Comparison of ENCODE assay signal across 18 cellular contexts in the genomic region with DNA sequence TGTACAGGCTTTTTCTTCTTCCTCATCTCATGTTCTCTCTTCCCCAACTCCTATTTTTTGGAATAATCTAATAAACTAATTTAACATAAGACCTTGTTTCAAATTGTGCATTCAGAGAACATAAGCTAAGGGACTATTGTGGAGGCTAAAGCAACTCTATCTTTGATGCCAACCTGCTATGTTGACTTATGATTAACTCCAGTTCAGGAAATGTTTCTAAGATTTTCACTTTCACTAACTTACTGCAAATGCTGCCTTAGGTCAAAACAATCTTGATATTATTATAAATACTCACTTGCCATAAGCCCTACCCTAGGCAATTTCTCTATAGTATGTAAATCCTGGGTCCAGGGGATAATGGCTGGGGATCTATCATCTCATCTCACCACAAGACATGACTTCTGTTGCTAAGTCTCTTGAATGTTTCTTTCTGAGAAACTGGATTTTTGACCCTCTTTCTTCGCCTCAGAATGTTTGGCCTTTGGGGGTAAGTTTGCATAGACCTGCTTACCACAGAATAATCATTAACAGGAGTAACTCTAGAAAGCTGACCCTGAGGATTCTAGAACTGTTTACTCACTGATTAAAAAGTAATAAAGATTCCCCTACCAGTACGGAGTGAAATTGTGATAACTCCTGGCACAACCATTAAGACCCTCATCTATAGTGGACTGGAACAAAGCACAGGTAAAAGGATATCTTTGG.
A peak's percentile ranks its signal among the peaks of the same experiment; 100 is the strongest.
DNase-seq lines count a peak whose midpoint lies in the region; ATAC-seq and TF ChIP-seq lines count a peak whose summit lies in the region.
"Had no signal": no experiment of that assay in that cellular context is flagged by ENCODE, and none has a peak within 500 bp of the region (broad histone marks: within the 10 kb centered on the region; RNA-seq: fewer than 3 reads in every experiment).

No MANE protein-coding gene starts in this region.

- 41 to 61% methylated on average over 2 of the region's 2 CpGs for WGBS in gastroesophageal sphincter (ENCODE audit: low coverage in 1 of 2), 2 donors

- TF ChIP-seq CTCF in gastroesophageal sphincter (IDR thresholded peaks at IDR 0.05), result no peak

- no peak overlapping the region for H3K4me3 Mint-ChIP-seq in activated CD4-positive, alpha-beta memory T cell treated with anti-CD3 and anti-CD28 coated beads, Interleukin-2, amount 10 ng/mL, durations not matched to agents 7 days and 5 days
- H3K4me3 Mint-ChIP-seq: naive thymus-derived CD4-positive, alpha-beta T cell; stimulated activated memory B cell treated with anti-CD40 and anti-IgM and Interleukin-4, amounts not matched to agents 10 μg/mL and 1 μg/mL and 100 μg/mL, for 72 hours had no signal

- H3K27ac ChIP-seq in gastroesophageal sphincter, result no peak overlapping the region

- H3K9me3 ChIP-seq in gastroesophageal sphincter, result no peaks in the 10 kb centered on the region

- no peaks in the 10 kb centered on the region for H3K36me3 ChIP-seq in gastroesophageal sphincter

- no peaks in the 10 kb centered on the region for H3K27me3 Mint-ChIP-seq in activated CD4-positive, alpha-beta memory T cell treated with anti-CD3 and anti-CD28 coated beads, Interleukin-2, amount 10 ng/mL, durations not matched to agents 7 days and 5 days
- H3K27me3 Mint-ChIP-seq: naive thymus-derived CD4-positive, alpha-beta T cell; stimulated activated memory B cell treated with anti-CD40 and anti-IgM and Interleukin-4, amounts not matched to agents 10 μg/mL and 1 μg/mL and 100 μg/mL, for 72 hours had no signal

- no peaks in the 10 kb centered on the region for H3K27me3 ChIP-seq in gastroesophageal sphincter

- ATAC-seq in GM18520 (IDR thresholded peaks at IDR 0.05; ENCODE audit: unreplicated experiment) (peak; percentile 49), GM21528 (IDR thresholded peaks at IDR 0.05; ENCODE audit: low FRiP score, unreplicated experiment) (peak; percentile 67), HG03108 (IDR thresholded peaks at IDR 0.05; ENCODE audit: unreplicated experiment) (peak; percentile 79), gastroesophageal sphincter (no peak)
- ATAC-seq: HCT116; naive thymus-derived CD4-positive, alpha-beta T cell; Panc1; stimulated activated memory B cell treated with anti-CD40 and anti-IgM and Interleukin-4, amounts not matched to agents 10 μg/mL and 1 μg/mL and 100 μg/mL, for 72 hours had no signal

- TF ChIP-seq EP300 in gastroesophageal sphincter (IDR thresholded peaks at IDR 0.05), result no peak

- POLR2A ChIA-PET in HEK293T (lab: Yijun Ruan, JAX), result no interaction called here
- POLR2A ChIA-PET in activated CD4-positive, alpha-beta memory T cell treated with anti-CD3 and anti-CD28 coated beads, Interleukin-2, amount 10 ng/mL, durations not matched to agents 7 days and 5 days (lab: Charles Lee), result no interaction called here

- no peaks in the 10 kb centered on the region for H3K4me1 Mint-ChIP-seq in activated CD4-positive, alpha-beta memory T cell treated with anti-CD3 and anti-CD28 coated beads, Interleukin-2, amount 10 ng/mL, durations not matched to agents 7 days and 5 days
- H3K4me1 Mint-ChIP-seq: naive thymus-derived CD4-positive, alpha-beta T cell; stimulated activated memory B cell treated with anti-CD40 and anti-IgM and Interleukin-4, amounts not matched to agents 10 μg/mL and 1 μg/mL and 100 μg/mL, for 72 hours had no signal

- no peak overlapping the region for H3K4me3 ChIP-seq in gastroesophageal sphincter
- H3K4me3 ChIP-seq: lung had no signal

- CTCF ChIA-PET in HEK293T (lab: Yijun Ruan, JAX), result no interaction called here
- CTCF ChIA-PET in activated CD4-positive, alpha-beta memory T cell treated with anti-CD3 and anti-CD28 coated beads, Interleukin-2, amount 10 ng/mL, durations not matched to agents 7 days and 5 days (lab: Charles Lee), result no interaction called here

- no peaks in the 10 kb centered on the region for H3K36me3 Mint-ChIP-seq in activated CD4-positive, alpha-beta memory T cell treated with anti-CD3 and anti-CD28 coated beads, Interleukin-2, amount 10 ng/mL, durations not matched to agents 7 days and 5 days (ENCODE audit: low read depth)
- H3K36me3 Mint-ChIP-seq: naive thymus-derived CD4-positive, alpha-beta T cell; stimulated activated memory B cell treated with anti-CD40 and anti-IgM and Interleukin-4, amounts not matched to agents 10 μg/mL and 1 μg/mL and 100 μg/mL, for 72 hours had no signal

- H3K27ac Mint-ChIP-seq in activated CD4-positive, alpha-beta memory T cell treated with anti-CD3 and anti-CD28 coated beads, Interleukin-2, amount 10 ng/mL, durations not matched to agents 7 days and 5 days, result no peak overlapping the region
- H3K27ac Mint-ChIP-seq: naive thymus-derived CD4-positive, alpha-beta T cell; stimulated activated memory B cell treated with anti-CD40 and anti-IgM and Interleukin-4, amounts not matched to agents 10 μg/mL and 1 μg/mL and 100 μg/mL, for 72 hours had no signal

- peaks cover 5% of the 10 kb centered on the region for H3K9me3 Mint-ChIP-seq in activated CD4-positive, alpha-beta memory T cell treated with anti-CD3 and anti-CD28 coated beads, Interleukin-2, amount 10 ng/mL, durations not matched to agents 7 days and 5 days

- H3K4me1 ChIP-seq in gastroesophageal sphincter, result no peaks in the 10 kb centered on the region

- TF ChIP-seq POLR2A in gastroesophageal sphincter (IDR thresholded peaks at IDR 0.05), result no peak

- DNase-seq in kidney glomerular epithelial cell (lab: John Stamatoyannopoulos, UW) (peak; percentile 28), HEK293T (ENCODE audit: extremely low spot score) (no peak), Ammon's horn (ENCODE audit: low spot score) (no peak)
- no peak for DNase-seq in activated CD4-positive, alpha-beta memory T cell treated with anti-CD3 and anti-CD28 coated beads, Interleukin-2, amount 10 ng/mL, durations not matched to agents 7 days and 5 days
- DNase-seq: ACHN; central memory CD4-positive, alpha-beta T cell; COR-L47; naive thymus-derived CD4-positive, alpha-beta T cell; NCI-H748 treated with DMSO at 0.1 percent for 48 hours; SW 1271 had no signal

TF ChIP-seq in HEK293T, 16 proteins besides CTCF, POLR2A, EP300 and RAD21:
- no peak for TF ChIP-seq BHLHE40 (IDR thresholded peaks at IDR 0.05; ENCODE audit: borderline replicate concordance)
- TF ChIP-seq FOXA1 (IDR thresholded peaks at IDR 0.05), result no peak
- TF ChIP-seq ELF4 (IDR thresholded peaks at IDR 0.05), result no peak
- no peak for TF ChIP-seq ARNT (IDR thresholded peaks at IDR 0.05)
- no peak for TF ChIP-seq L3MBTL2 (conservative IDR thresholded peaks at IDR 0.05)
- no peak for TF ChIP-seq FOXM1 (IDR thresholded peaks at IDR 0.05; ENCODE audit: borderline replicate concordance)
- no peak for TF ChIP-seq CTBP1 (IDR thresholded peaks at IDR 0.05; ENCODE audit: borderline replicate concordance)
- TF ChIP-seq, protein P1, sequence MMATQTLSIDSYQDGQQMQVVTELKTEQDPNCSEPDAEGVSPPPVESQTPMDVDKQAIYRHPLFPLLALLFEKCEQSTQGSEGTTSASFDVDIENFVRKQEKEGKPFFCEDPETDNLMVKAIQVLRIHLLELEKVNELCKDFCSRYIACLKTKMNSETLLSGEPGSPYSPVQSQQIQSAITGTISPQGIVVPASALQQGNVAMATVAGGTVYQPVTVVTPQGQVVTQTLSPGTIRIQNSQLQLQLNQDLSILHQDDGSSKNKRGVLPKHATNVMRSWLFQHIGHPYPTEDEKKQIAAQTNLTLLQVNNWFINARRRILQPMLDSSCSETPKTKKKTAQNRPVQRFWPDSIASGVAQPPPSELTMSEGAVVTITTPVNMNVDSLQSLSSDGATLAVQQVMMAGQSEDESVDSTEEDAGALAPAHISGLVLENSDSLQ (IDR thresholded peaks at IDR 0.05), result no peak
- no peak for TF ChIP-seq SP1 (IDR thresholded peaks at IDR 0.05)
- TF ChIP-seq NFRKB (IDR thresholded peaks at IDR 0.05), result no peak
- TF ChIP-seq ZNF384 (IDR thresholded peaks at IDR 0.05), result no peak
- no peak for TF ChIP-seq SUZ12 (IDR thresholded peaks at IDR 0.05)
- TF ChIP-seq HDGF (IDR thresholded peaks at IDR 0.05; ENCODE audit: borderline replicate concordance), result no peak
- TF ChIP-seq FOXK2 (IDR thresholded peaks at IDR 0.05), result no peak
- TF ChIP-seq LEF1 (IDR thresholded peaks at IDR 0.05; ENCODE audit: borderline replicate concordance), result no peak
- no peak for TF ChIP-seq TARDBP (IDR thresholded peaks at IDR 0.05)
